ENCODE assay signal across 1 cellular context in the genomic region with DNA sequence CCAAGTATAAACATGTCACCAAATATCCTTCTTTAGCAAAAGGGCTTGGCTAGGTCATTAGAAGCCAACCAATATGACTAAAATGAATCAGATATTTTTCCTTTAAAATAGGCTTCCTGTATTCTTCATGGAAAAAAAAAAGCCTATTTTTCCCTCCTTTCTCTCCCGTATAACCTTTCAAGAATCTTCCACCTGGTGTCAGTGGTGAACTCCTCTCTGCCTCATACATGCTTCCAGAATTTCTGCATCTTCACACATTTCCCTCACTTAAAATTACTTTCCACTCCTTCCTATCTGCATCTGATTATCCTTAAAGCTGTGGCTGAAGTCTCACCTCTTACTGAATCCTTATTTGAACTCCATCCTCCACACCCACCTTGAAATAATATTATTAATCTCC.
TF ChIP-seq lines count a peak whose summit lies in the region.

No MANE protein-coding gene starts in this region.

TF ChIP-seq in neural cell, 6 proteins besides CTCF, POLR2A, EP300 and RAD21 (continued from another document):
- TF ChIP-seq, protein P1, sequence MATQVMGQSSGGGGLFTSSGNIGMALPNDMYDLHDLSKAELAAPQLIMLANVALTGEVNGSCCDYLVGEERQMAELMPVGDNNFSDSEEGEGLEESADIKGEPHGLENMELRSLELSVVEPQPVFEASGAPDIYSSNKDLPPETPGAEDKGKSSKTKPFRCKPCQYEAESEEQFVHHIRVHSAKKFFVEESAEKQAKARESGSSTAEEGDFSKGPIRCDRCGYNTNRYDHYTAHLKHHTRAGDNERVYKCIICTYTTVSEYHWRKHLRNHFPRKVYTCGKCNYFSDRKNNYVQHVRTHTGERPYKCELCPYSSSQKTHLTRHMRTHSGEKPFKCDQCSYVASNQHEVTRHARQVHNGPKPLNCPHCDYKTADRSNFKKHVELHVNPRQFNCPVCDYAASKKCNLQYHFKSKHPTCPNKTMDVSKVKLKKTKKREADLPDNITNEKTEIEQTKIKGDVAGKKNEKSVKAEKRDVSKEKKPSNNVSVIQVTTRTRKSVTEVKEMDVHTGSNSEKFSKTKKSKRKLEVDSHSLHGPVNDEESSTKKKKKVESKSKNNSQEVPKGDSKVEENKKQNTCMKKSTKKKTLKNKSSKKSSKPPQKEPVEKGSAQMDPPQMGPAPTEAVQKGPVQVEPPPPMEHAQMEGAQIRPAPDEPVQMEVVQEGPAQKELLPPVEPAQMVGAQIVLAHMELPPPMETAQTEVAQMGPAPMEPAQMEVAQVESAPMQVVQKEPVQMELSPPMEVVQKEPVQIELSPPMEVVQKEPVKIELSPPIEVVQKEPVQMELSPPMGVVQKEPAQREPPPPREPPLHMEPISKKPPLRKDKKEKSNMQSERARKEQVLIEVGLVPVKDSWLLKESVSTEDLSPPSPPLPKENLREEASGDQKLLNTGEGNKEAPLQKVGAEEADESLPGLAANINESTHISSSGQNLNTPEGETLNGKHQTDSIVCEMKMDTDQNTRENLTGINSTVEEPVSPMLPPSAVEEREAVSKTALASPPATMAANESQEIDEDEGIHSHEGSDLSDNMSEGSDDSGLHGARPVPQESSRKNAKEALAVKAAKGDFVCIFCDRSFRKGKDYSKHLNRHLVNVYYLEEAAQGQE (IDR thresholded peaks at IDR 0.05; ENCODE audit: borderline replicate concordance) = no peak
- TF ChIP-seq EZH2 (IDR thresholded peaks at IDR 0.05; ENCODE audit: borderline replicate concordance, insufficient read depth, low read length, poor library complexity, severe bottlenecking) (no peak), TAF1 (IDR thresholded peaks at IDR 0.05; ENCODE audit: low read depth) (no peak), POLR2AphosphoS5 (IDR thresholded peaks at IDR 0.05) (no peak)
TF ChIP-seq in neural cell: peak in this region for 0.
